In the genomic region with DNA sequence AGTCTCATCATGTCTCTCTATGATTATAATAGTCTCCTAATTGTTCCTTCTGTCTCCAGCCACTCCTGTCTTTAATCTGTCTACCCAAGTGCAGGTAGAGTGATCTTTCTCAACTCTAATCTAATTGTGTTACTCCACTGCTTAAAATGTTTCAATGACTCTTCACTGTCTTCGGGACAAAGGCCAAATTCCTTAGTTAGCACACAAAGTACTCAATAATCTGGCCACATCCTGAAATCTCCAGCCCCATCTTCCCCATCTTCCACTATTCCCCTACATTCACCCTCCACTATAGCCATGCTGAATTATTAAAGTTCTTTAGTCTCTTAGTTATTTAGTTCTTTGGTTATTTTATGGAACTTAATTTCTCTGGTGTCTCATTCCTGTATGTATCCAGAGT, we compare ENCODE assay signal across 20 cellular contexts.
"Had no signal": no experiment of that assay in that cellular context is flagged by ENCODE, and none has a peak within 500 bp of the region (broad histone marks: within the 10 kb centered on the region; RNA-seq: fewer than 3 reads in every experiment).

No MANE protein-coding gene starts in this region.

- H3K4me3 Mint-ChIP-seq: natural killer cell treated with Interleukin-12 subunit alpha and Interleukin-12 subunit beta and Interleukin-15 and Interleukin-18, amount 100 ng/mL, for 72 hours; neural progenitor cell had no signal

- H3K4me3 ChIP-seq: dorsolateral prefrontal cortex, heart left ventricle, lung, neural progenitor cell, ovary, right atrium auricular region, smooth muscle cell, testis, transverse colon had no signal

- H3K4me1 Mint-ChIP-seq: neural progenitor cell had no signal

- H3K9me3 Mint-ChIP-seq: natural killer cell treated with Interleukin-12 subunit alpha and Interleukin-12 subunit beta and Interleukin-15 and Interleukin-18, amount 100 ng/mL, for 72 hours; neural progenitor cell had no signal

- DNase-seq: cortex of kidney; dorsolateral prefrontal cortex; effector CD8-positive, alpha-beta T cell; heart left ventricle; hippocampal formation; left colon; left ventricle myocardium superior; mesenchymal stem cell; midbrain; nucleus accumbens; ovary; stimulated activated CD4-positive, alpha-beta T cell treated with anti-CD3 and anti-CD28 coated beads, Interleukin-2, amount 100 ng/mL, for 48 hours; stimulated activated naive CD4-positive, alpha-beta T cell treated with Interleukin-2 at 50 U/mL for 16 hours; testis; transverse colon had no signal

- H3K27ac Mint-ChIP-seq: natural killer cell treated with Interleukin-12 subunit alpha and Interleukin-12 subunit beta and Interleukin-15 and Interleukin-18, amount 100 ng/mL, for 72 hours; neural progenitor cell had no signal

- H3K36me3 Mint-ChIP-seq: natural killer cell treated with Interleukin-12 subunit alpha and Interleukin-12 subunit beta and Interleukin-15 and Interleukin-18, amount 100 ng/mL, for 72 hours; neural progenitor cell had no signal
